Comparison of ENCODE assay signal across 8 cellular contexts in the genomic region with DNA sequence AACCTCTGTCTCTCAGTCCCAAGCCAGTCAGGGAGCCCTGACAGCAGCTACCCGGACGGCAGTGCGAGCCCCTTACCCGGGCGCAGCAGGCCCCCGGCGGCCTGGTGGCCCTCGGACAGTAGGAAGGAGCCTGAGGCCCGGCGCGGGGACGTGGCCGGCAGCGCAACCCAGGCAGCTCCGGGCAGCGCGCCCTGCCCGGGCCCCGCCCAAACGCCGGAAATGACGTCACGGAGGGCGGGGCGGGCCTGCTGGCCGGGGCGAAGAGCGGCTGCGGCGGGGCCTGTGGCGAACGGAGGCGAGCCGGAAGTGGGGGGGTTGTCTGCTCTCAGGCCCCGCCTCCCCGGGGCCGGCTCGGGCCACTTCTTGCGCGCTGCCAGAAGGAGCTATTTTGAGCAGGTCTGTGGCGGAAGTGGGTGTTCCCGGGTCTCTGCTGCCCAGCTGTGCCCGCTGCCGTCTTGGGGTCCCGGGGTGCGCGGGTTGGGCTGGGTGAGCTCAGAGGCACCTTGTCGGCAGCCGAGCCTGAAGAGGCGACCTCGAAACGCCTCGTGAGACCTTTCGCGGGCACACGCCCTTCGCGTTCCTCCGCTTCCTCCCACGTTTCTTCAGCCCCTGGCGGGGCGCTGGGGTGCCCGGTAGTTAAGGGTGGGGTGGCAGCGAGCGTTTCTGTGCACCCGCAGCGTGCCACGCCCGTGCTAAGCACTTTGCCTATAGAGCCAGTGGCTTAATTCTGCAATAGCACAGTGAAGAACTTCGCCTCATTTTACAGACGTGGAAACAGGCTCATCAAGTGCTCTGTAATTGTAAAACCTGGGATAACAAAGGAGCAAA.
DNase-seq lines count a peak whose midpoint lies in the region; ATAC-seq lines count a peak whose summit lies in the region.

A gene (minus strand): TSS at position 193 of the 828 bp plus-strand sequence. CDS start 8,206 bp downstream, outside the sequence.

- ATAC-seq in GM19025 (IDR thresholded peaks at IDR 0.05; ENCODE audit: low read depth, unreplicated experiment) (peak; percentile 73), HG03280 (IDR thresholded peaks at IDR 0.05; ENCODE audit: unreplicated experiment) (peak; percentile 69)

- peak within 1 kb of the TSS; percentile 95 for H3K27ac ChIP-seq in caudate nucleus (ENCODE audit: low read depth, low read length)

- DNase-seq in AG08396 (ENCODE audit: low spot score) (peak; percentile 99), NCI-H345 treated with DMSO at 0.1 percent for 48 hours (lab: John Stamatoyannopoulos, UW; ENCODE audit: unreplicated experiment) (peak; percentile 93), caudate nucleus (lab: John Stamatoyannopoulos, UW) (peak; percentile 33 to 97 (median 91)), iris pigment epithelial cell (ENCODE audit: low read depth) (peak; percentile 93)
- DNase-seq in activated CD4-positive, CD25-positive, alpha-beta regulatory T cell (lab: John Stamatoyannopoulos, UW): peak; percentile 86 to 91 (median 90)
- peak; percentile 87 to 88 for DNase-seq in stimulated activated CD4-positive, alpha-beta T cell treated with anti-CD3 and anti-CD28 coated beads, Interleukin-12 subunit alpha, Interleukin-12 subunit beta, amount 100 ng/mL, for 24 hours (ENCODE audit: low read depth in 2 of 2)

Comparison
In these comparisons a context has a peak if more than half of its experiments do, and no peak if none do; other contexts are left out.
1. Peak in every context shown above with its lines: DNase-seq, ATAC-seq and H3K27ac ChIP-seq.